8 cellular contexts compared by ENCODE assay signal in genomic region chr1:55191219-55191952, GRCh38. TPM values are rescaled to one million over a fixed set of nuclear protein-coding genes. Genes with fewer than 3 reads are reported as not detected.
A peak's percentile ranks its signal among the peaks of the same experiment; 100 is the strongest.
DNase-seq lines count a peak whose midpoint lies in the region; ATAC-seq and TF ChIP-seq lines count a peak whose summit lies in the region.
"Not testable (repeated sequence)": the region's sequence is repeated elsewhere in the genome, so short reads cannot be mapped to it uniquely, and the experiment has no call there.

No MANE protein-coding gene starts in this region.

- not testable (repeated sequence) for H3K27me3 ChIP-seq in WERI-Rb-1 (ENCODE audit: insufficient read depth, low read depth, severe bottlenecking); body of pancreas

- H3K4me3 ChIP-seq in WERI-Rb-1 (ENCODE audit: low read depth, low read length); body of pancreas: not testable (repeated sequence)

- H3K9me3 ChIP-seq in WERI-Rb-1 (ENCODE audit: severe bottlenecking); body of pancreas: not testable (repeated sequence)

- H3K4me3 Mint-ChIP-seq in naive B cell; stimulated activated memory B cell treated with anti-CD40 and anti-IgM and Interleukin-4, amounts not matched to agents 10 μg/mL and 1 μg/mL and 100 μg/mL, for 72 hours: not testable (repeated sequence)

- H3K36me3 ChIP-seq in WERI-Rb-1; body of pancreas (replicated peaks in 1 of 2; ENCODE audit: insufficient read depth in 1 of 2, low read depth in 2 of 2): not testable (repeated sequence)

- peak; percentile 77 for ATAC-seq in body of pancreas
- not testable (repeated sequence) for ATAC-seq in naive B cell (ENCODE audit: low read depth in 2 of 2); stimulated activated memory B cell treated with anti-CD40 and anti-IgM and Interleukin-4, amounts not matched to agents 10 μg/mL and 1 μg/mL and 100 μg/mL, for 72 hours

- H3K27ac Mint-ChIP-seq in naive B cell: peak overlapping the region in 4 of 6 donors; percentile 1 to 78 (median 61)
- H3K27ac Mint-ChIP-seq in stimulated activated memory B cell treated with anti-CD40 and anti-IgM and Interleukin-4, amounts not matched to agents 10 μg/mL and 1 μg/mL and 100 μg/mL, for 72 hours: peak overlapping the region; percentile 10

- POLR2A ChIA-PET in HEK293T (lab: Yijun Ruan, JAX): interaction anchor here (1.4 kb wide), 1 partner anchor 22 kb away, joined by 4 read pairs; no protein-coding TSS in a partner anchor

- intact Hi-C loops in body of pancreas (cut with DNase I): not testable (repeated sequence)

- CTCF ChIA-PET in HEK293T (lab: Yijun Ruan, JAX): not testable (repeated sequence)

- TF ChIP-seq POLR2A in body of pancreas (IDR thresholded peaks at IDR 0.05): not testable (repeated sequence)

- 60 to 62% methylated on average over 11 of the region's 11 CpGs for WGBS in body of pancreas, 2 donors

- H3K36me3 Mint-ChIP-seq in naive B cell: peaks cover 4 to 10% of the 10 kb centered on the region in 2 donors
- peaks cover 29% of the 10 kb centered on the region for H3K36me3 Mint-ChIP-seq in stimulated activated memory B cell treated with anti-CD40 and anti-IgM and Interleukin-4, amounts not matched to agents 10 μg/mL and 1 μg/mL and 100 μg/mL, for 72 hours

- H3K4me1 ChIP-seq in body of pancreas: peaks cover 27% of the 10 kb centered on the region

- peaks cover 49 to 68% (median 66%) of the 10 kb centered on the region in 3 donors for H3K4me1 Mint-ChIP-seq in naive B cell
- H3K4me1 Mint-ChIP-seq in stimulated activated memory B cell treated with anti-CD40 and anti-IgM and Interleukin-4, amounts not matched to agents 10 μg/mL and 1 μg/mL and 100 μg/mL, for 72 hours: peaks cover 70% of the 10 kb centered on the region

- H3K9me3 Mint-ChIP-seq in naive B cell; stimulated activated memory B cell treated with anti-CD40 and anti-IgM and Interleukin-4, amounts not matched to agents 10 μg/mL and 1 μg/mL and 100 μg/mL, for 72 hours: not testable (repeated sequence)

- DNase-seq in DMS53 treated with DMSO at 0.1 percent for 48 hours (lab: John Stamatoyannopoulos, UW; ENCODE audit: unreplicated experiment) (peak; percentile 64), NCI-H146 (lab: John Stamatoyannopoulos, UW) (peak; percentile 21), WERI-Rb-1 (peak; percentile 53), body of pancreas (peak in 2 of 4 donors; percentile 15), fibroblast of gingiva (ENCODE audit: low read depth) (peak; percentile 53)
- not testable (repeated sequence) for DNase-seq in HEK293T (ENCODE audit: extremely low spot score); naive B cell

- peak overlapping the region; percentile 32 for H3K27ac ChIP-seq in WERI-Rb-1
- H3K27ac ChIP-seq in body of pancreas: not testable (repeated sequence)

- H3K27me3 Mint-ChIP-seq in naive B cell; stimulated activated memory B cell treated with anti-CD40 and anti-IgM and Interleukin-4, amounts not matched to agents 10 μg/mL and 1 μg/mL and 100 μg/mL, for 72 hours: not testable (repeated sequence)

- TF ChIP-seq CTCF in WERI-Rb-1 (IDR thresholded peaks at IDR 0.05; ENCODE audit: low read depth, low read length); body of pancreas (IDR thresholded peaks at IDR 0.05): not testable (repeated sequence)

TF ChIP-seq in HEK293T, 16 proteins besides CTCF, POLR2A, EP300 and RAD21:
- TF ChIP-seq ZNF384 (IDR thresholded peaks at IDR 0.05): peak; percentile 51; the same call in 1 of the 2 replicates
TF ChIP-seq in HEK293T: peak in this region for 1; not testable (repeated sequence) for 15.

RNA-seq across cellular contexts. Expression of gene USP24, which starts 23.8 kb away (rescaled TPM):
- total RNA-seq in body of pancreas: 10 to 100 TPM; 28.3 to 68.6 TPM
- polyA plus RNA-seq in naive B cell (ENCODE audit: low read depth in 6 of 6): 10 to 100 TPM in 1 of 6 donors, 1 to 10 TPM in 5; 4.6 to 15.2 (median 8.5) TPM
